8 cellular contexts compared by ENCODE assay signal in genomic region chr1:87325982-87326738, GRCh38. TPM values are rescaled to one million over a fixed set of nuclear protein-coding genes. Genes with fewer than 3 reads are reported as not detected.
DNase-seq lines count a peak whose midpoint lies in the region; ATAC-seq and TF ChIP-seq lines count a peak whose summit lies in the region.

No MANE protein-coding gene starts in this region.

- H3K27ac Mint-ChIP-seq in natural killer cell = peak overlapping the region; percentile 6 to 16

- no peak for ATAC-seq in natural killer cell

- peaks cover 26 to 28% of the 10 kb centered on the region in 2 donors for H3K4me1 Mint-ChIP-seq in natural killer cell

- DNase-seq in EL (peak; percentile 42), NCI-H1105 treated with DMSO at 0.1 percent for 48 hours (lab: John Stamatoyannopoulos, UW) (peak; percentile 86), T-helper 2 cell (peak in 3 of 5 experiments; percentile 7 to 61 (median 49)), natural killer cell (no peak), GOT3 (lab: John Stamatoyannopoulos, UW) (no peak)
- DNase-seq in effector CD8-positive, alpha-beta T cell (lab: John Stamatoyannopoulos, UW) = peak; percentile 3
- DNase-seq in activated effector memory CD4-positive, alpha-beta T cell treated with anti-CD3 and anti-CD28 coated beads, Interleukin-2, amount 50 U/mL, for 16 hours = no peak

- no peaks in the 10 kb centered on the region for H3K9me3 Mint-ChIP-seq in natural killer cell

- peak overlapping the region; percentile 57 for H3K4me3 Mint-ChIP-seq in natural killer cell

- no peaks in the 10 kb centered on the region for H3K27me3 Mint-ChIP-seq in natural killer cell (ENCODE audit: low read depth in 2 of 2)

- H3K36me3 Mint-ChIP-seq in natural killer cell = no peaks in the 10 kb centered on the region

- intact Hi-C loops in natural killer cell (cut with micrococcal nuclease) = loop anchor here (1.0 to 5.0 kb wide), 2 partner anchors 627 to 1566 kb away; partner anchors contain the start of gene GTF2B

- TF ChIP-seq CTCF in 22Rv1 (IDR thresholded peaks at IDR 0.05) = peak; percentile 86
- TF ChIP-seq CTCF in natural killer cell (IDR thresholded peaks at IDR 0.05) = peak; percentile 94

- peak overlapping the region; percentile 36; the same call in 1 of the 2 replicates for H3K27ac ChIP-seq in 22Rv1

RNA-seq across cellular contexts. Expression of gene LMO4, which starts 2.5 kb away (rescaled TPM):
- total RNA-seq in natural killer cell = 10 to 100 TPM; 38.2 to 50.1 (median 50.0) TPM

Comparison
In these comparisons a context has a peak if more than half of its experiments do, and no peak if none do; other contexts are left out.
1. DNase-seq: peak in EL (single experiment), NCI-H1105 treated with DMSO at 0.1 percent for 48 hours (single experiment), T-helper 2 cell (3 of 5) and effector CD8-positive, alpha-beta T cell (single experiment); none in natural killer cell (single experiment), GOT3 (single experiment) and activated effector memory CD4-positive, alpha-beta T cell treated with anti-CD3 and anti-CD28 coated beads, Interleukin-2, amount 50 U/mL, for 16 hours (single experiment).